ENCODE assay signal across 1 cellular context in the genomic region with DNA sequence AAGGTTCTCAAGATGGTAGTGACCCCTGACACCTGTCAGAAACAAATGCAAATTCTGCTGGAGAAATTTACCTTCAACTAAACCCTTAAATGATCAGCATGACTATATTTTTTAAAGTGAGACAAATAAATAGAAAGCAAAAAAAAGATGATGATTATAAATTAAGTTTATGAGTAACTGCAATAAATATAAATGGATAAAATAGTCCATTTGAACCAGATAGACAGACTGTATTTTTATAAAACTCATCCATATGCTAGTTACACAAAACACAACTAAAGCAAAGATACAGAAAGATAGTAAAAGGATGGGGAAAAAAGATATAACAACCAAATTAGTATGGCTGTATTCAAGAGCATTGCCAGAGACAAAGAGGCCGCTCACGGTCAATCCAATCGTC.
TF ChIP-seq lines count a peak whose summit lies in the region.

No MANE protein-coding gene starts in this region.

TF ChIP-seq in K562, 482 proteins besides CTCF, POLR2A, EP300 and RAD21 (continued from another document):
- TF ChIP-seq, protein P1, sequence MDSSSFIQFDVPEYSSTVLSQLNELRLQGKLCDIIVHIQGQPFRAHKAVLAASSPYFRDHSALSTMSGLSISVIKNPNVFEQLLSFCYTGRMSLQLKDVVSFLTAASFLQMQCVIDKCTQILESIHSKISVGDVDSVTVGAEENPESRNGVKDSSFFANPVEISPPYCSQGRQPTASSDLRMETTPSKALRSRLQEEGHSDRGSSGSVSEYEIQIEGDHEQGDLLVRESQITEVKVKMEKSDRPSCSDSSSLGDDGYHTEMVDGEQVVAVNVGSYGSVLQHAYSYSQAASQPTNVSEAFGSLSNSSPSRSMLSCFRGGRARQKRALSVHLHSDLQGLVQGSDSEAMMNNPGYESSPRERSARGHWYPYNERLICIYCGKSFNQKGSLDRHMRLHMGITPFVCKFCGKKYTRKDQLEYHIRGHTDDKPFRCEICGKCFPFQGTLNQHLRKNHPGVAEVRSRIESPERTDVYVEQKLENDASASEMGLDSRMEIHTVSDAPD (CRISPR knock-in tag; IDR thresholded peaks at IDR 0.05), result no peak
- TF ChIP-seq ZNF354B (CRISPR knock-in tag; IDR thresholded peaks at IDR 0.05), result peak; percentile 49; the same call in 1 of the 2 replicates
- TF ChIP-seq EZH2 (IDR thresholded peaks at IDR 0.05; ENCODE audit: borderline replicate concordance, low read depth, low read length), result no peak
